19 cellular contexts compared by ENCODE assay signal in the genomic region with DNA sequence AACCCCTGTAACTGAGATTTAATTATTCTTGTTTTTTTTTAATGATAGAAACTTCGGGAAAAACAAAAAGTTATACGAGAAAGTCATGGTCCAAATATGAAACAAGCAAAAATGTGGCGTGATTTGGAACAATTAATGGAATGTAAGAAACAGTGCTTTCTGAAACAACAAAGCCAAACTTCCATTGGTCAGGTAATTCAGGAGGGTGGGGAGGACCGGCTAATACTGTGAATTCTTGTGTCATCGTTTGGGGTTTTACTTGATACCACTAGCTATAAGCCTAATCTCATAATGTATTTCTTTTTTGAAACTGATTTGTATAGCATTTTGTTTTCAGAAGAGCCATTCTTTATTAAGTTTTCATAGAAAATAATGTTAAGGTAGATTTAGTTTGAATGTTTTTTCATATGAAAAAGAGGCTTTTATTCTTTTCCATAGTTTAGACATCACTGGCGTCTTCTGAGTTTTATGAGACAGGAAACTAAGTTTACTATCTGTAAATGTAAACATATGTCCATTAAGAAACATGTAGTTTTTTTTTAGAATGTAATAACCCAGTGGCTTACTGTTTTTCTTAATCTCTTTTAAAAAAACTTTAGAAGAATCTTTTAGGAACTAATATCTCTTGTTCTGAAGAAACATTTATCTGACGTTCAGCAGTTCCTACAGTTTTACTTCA.
DNase-seq lines count a peak whose midpoint lies in the region; ATAC-seq, FAIRE-seq and TF ChIP-seq lines count a peak whose summit lies in the region.
"Had no signal": no experiment of that assay in that cellular context is flagged by ENCODE, and none has a peak within 500 bp of the region (broad histone marks: within the 10 kb centered on the region; RNA-seq: fewer than 3 reads in every experiment).

No MANE protein-coding gene starts in this region.

- WGBS in mammary epithelial cell (ENCODE audit: low coverage, missing lambda C conversion rate) = 87% methylated on average over 7 of the region's 7 CpGs
- 91% methylated on average over 7 of the region's 7 CpGs for WGBS in GM12878 (ENCODE audit: insufficient coverage, insufficient replicate concordance, low lambda C conversion rate, missing lambda C conversion rate)
- WGBS in mesenchymal stem cell = 92% methylated on average over 3 of the region's 7 CpGs

- peaks cover under 1% of the 10 kb centered on the region for H3K9me3 ChIP-seq in mammary epithelial cell (replicated peaks; ENCODE audit: insufficient read depth, low read length)
- no peaks in the 10 kb centered on the region for H3K9me3 ChIP-seq in breast epithelium
- H3K9me3 ChIP-seq in GM12878 (replicated peaks; ENCODE audit: control insufficient read depth, insufficient read depth, low read length) = no peaks in the 10 kb centered on the region
- peaks cover 5% of the 10 kb centered on the region for H3K9me3 ChIP-seq in mesenchymal stem cell (ENCODE audit: control insufficient read depth, low read length)

- H3K14ac ChIP-seq in mesenchymal stem cell (ENCODE audit: low read length in 2 of 2) = no peak overlapping the region

- no peaks in the 10 kb centered on the region for H3K36me3 ChIP-seq in mammary epithelial cell (ENCODE audit: insufficient read depth, low read length)
- H3K36me3 ChIP-seq in breast epithelium = no peaks in the 10 kb centered on the region
- no peaks in the 10 kb centered on the region for H3K36me3 ChIP-seq in GM12878 (ENCODE audit: control insufficient read depth in 2 of 2, insufficient read depth in 2 of 2, low read length in 1 of 2)
- H3K36me3 ChIP-seq in mesenchymal stem cell (ENCODE audit: control insufficient read depth in 1 of 2, insufficient read depth in 2 of 2, low read depth in 1 of 2, low read length in 2 of 2) = peaks cover 12 to 15% of the 10 kb centered on the region in 2 experiments

- no peak overlapping the region for H2BK12ac ChIP-seq in mesenchymal stem cell (ENCODE audit: low read length in 2 of 2)

- in situ Hi-C loops in mammary epithelial cell (cut with MboI; ENCODE audit: low sequenced_read_pairs in 2 of 2) (no loop called here), GM12878 (cut with MboI) (no loop called here)

- no peak overlapping the region for H2BK15ac ChIP-seq in mesenchymal stem cell (ENCODE audit: low read depth, poor library complexity, severe bottlenecking)

- DNase-seq in mammary epithelial cell (no peak), breast epithelium (ENCODE audit: low spot score in 2 of 2) (no peak), GM12878 (ENCODE audit: low read depth, low spot score) (no peak), mesenchymal stem cell (peak; percentile 36), Right ventricle myocardium superior (no peak), HuH-7 (ENCODE audit: low spot score) (no peak)
- no peak for DNase-seq in stimulated activated naive CD8-positive, alpha-beta T cell treated with anti-CD3 and anti-CD28 coated beads, Interleukin-15, Interleukin-2, amounts not matched to agents 100 U/mL and 50 U/mL, for 24 hours
- DNase-seq: AML-193; C1 segment of cervical spinal cord; Calu3; CD8-positive, alpha-beta T cell; Kasumi-1; NCI-H1417; NCI-H187; NCI-H446 treated with DMSO at 0.1 percent for 48 hours; NCI-H526 treated with DMSO at 0.1 percent for 48 hours; SHP77 had no signal

- H4K20me1 ChIP-seq in mammary epithelial cell (ENCODE audit: insufficient read depth, low read length) (no peaks in the 10 kb centered on the region), GM12878 (ENCODE audit: control insufficient read depth, insufficient read depth) (no peaks in the 10 kb centered on the region)

- H3K18ac ChIP-seq in mesenchymal stem cell (ENCODE audit: low read depth in 1 of 2, low read length in 2 of 2) = no peak overlapping the region

- H2BK5ac ChIP-seq in mesenchymal stem cell (ENCODE audit: low read depth, low read length, poor library complexity, severe bottlenecking) = no peak overlapping the region

- TF ChIP-seq POLR2A in breast epithelium (IDR thresholded peaks at IDR 0.05) (no peak), GM12878 (IDR thresholded peaks at IDR 0.05; ENCODE audit: low read depth, low read length) (no peak)

- CTCF ChIA-PET in mammary epithelial cell (lab: Charles Lee; ENCODE audit: low non-redundant PET) = no interaction called here
- CTCF ChIA-PET in GM12878 (lab: Yijun Ruan, JAX) = no interaction called here

- H2AK5ac ChIP-seq in mesenchymal stem cell (ENCODE audit: low read length, severe bottlenecking) = no peak overlapping the region

- H3K27me3 ChIP-seq in mammary epithelial cell (ENCODE audit: insufficient read depth, low read length) (no peaks in the 10 kb centered on the region), breast epithelium (no peaks in the 10 kb centered on the region), GM12878 (replicated peaks in 1 of 2; ENCODE audit: control insufficient read depth in 2 of 2, insufficient read depth in 2 of 2, low read length in 1 of 2) (no peaks in the 10 kb centered on the region), mesenchymal stem cell (ENCODE audit: control insufficient read depth in 1 of 2, insufficient read depth in 1 of 2, low read length in 2 of 2) (no peaks in the 10 kb centered on the region)

- BruUV-seq in mammary epithelial cell (replicated peaks; lab: Mats Ljungman, UMichigan) (TSS peak; percentile 39), GM12878 (replicated peaks; lab: Mats Ljungman, UMichigan) (no TSS peak)

- H3K27ac ChIP-seq in mammary epithelial cell (ENCODE audit: insufficient read depth, low read depth, low read length) (no peak overlapping the region), breast epithelium (no peak overlapping the region), GM12878 (ENCODE audit: control insufficient read depth, insufficient read depth) (no peak overlapping the region), mesenchymal stem cell (ENCODE audit: low read length, poor library complexity, severe bottlenecking) (no peak overlapping the region)
- H3K27ac ChIP-seq: 22Rv1 had no signal

- H3K4ac ChIP-seq in mesenchymal stem cell (ENCODE audit: low read depth in 1 of 2, low read length in 2 of 2) = no peak overlapping the region

- H3K4me2 ChIP-seq in mammary epithelial cell (ENCODE audit: insufficient read depth, low read depth, low read length) (no peak overlapping the region), GM12878 (ENCODE audit: control insufficient read depth, insufficient read depth) (no peak overlapping the region), mesenchymal stem cell (ENCODE audit: low read length, poor library complexity, severe bottlenecking) (no peak overlapping the region)

- dilution Hi-C loops in mammary epithelial cell (cut with HindIII; ENCODE audit: low sequenced_read_pairs) = no loop called here

- no peak overlapping the region for H4K8ac ChIP-seq in mesenchymal stem cell (ENCODE audit: low read length)

- peaks cover 2% of the 10 kb centered on the region for H3K79me1 ChIP-seq in mesenchymal stem cell (replicated peaks; ENCODE audit: low read length, poor library complexity, severe bottlenecking)

- intact Hi-C loops in mammary epithelial cell (cut with micrococcal nuclease) = no loop called here
- intact Hi-C loops in breast epithelium (cut with DNase I; ENCODE audit: low total_unique reads) = no loop called here
- intact Hi-C loops in GM12878 (cut with micrococcal nuclease; ENCODE audit: unreplicated experiment) = no loop called here
- intact Hi-C loops in Right ventricle myocardium superior (cut with DNase I) = no loop called here

- H3K4me1 ChIP-seq in mammary epithelial cell (ENCODE audit: insufficient read depth, low read length) = peaks cover 2% of the 10 kb centered on the region
- H3K4me1 ChIP-seq in breast epithelium = no peaks in the 10 kb centered on the region
- H3K4me1 ChIP-seq in GM12878 (ENCODE audit: control insufficient read depth, insufficient read depth, low read length) = no peaks in the 10 kb centered on the region
- H3K4me1 ChIP-seq in mesenchymal stem cell (ENCODE audit: control insufficient read depth, insufficient read depth, low read depth, low read length) = no peaks in the 10 kb centered on the region

- no peak overlapping the region for H3K23ac ChIP-seq in mesenchymal stem cell (ENCODE audit: low read length in 2 of 2)

- no peak for TF ChIP-seq EP300 in GM12878 (IDR thresholded peaks at IDR 0.05; ENCODE audit: borderline replicate concordance in 1 of 2, control insufficient read depth in 1 of 2, low read depth in 2 of 2, low read length in 2 of 2)

- H2BK120ac ChIP-seq in mesenchymal stem cell (ENCODE audit: low read depth, low read length) = no peak overlapping the region

- FAIRE-seq in GM12878 (lab: Jason Lieb, UNC) = peak; percentile 47

- H3K4me3 ChIP-seq in mammary epithelial cell (replicated peaks in 1 of 3; ENCODE audit: insufficient read depth in 1 of 3, low read depth in 2 of 3, low read length in 3 of 3) (no peak overlapping the region), breast epithelium (no peak overlapping the region), GM12878 (no peak overlapping the region), mesenchymal stem cell (ENCODE audit: insufficient read depth in 1 of 2, low read depth in 1 of 2, low read length in 2 of 2) (no peak overlapping the region)

- no peak for TF ChIP-seq RAD21 in GM12878 (IDR thresholded peaks at IDR 0.05; ENCODE audit: insufficient read depth, low read depth, low read length)

- ATAC-seq in GM12878 (no peak), Right ventricle myocardium superior (ENCODE audit: poor library complexity) (no peak), HG03378 (IDR thresholded peaks at IDR 0.05; ENCODE audit: unreplicated experiment) (no peak)
- ATAC-seq in stimulated activated naive CD8-positive, alpha-beta T cell treated with anti-CD3 and anti-CD28 coated beads, Interleukin-15, Interleukin-2, amounts not matched to agents 100 U/mL and 50 U/mL, for 24 hours = no peak
- ATAC-seq: CD8-positive, alpha-beta T cell had no signal

- TF ChIP-seq CTCF in mammary epithelial cell (conservative IDR thresholded peaks at IDR 0.05 in 1 of 2, IDR thresholded peaks at IDR 0.05 in 1 of 2; ENCODE audit: extremely low read depth in 1 of 2, insufficient read depth in 1 of 2, low read depth in 1 of 2, low read length in 2 of 2) = no peak
- no peak for TF ChIP-seq CTCF in breast epithelium (IDR thresholded peaks at IDR 0.05)
- no peak for TF ChIP-seq CTCF in GM12878 (IDR thresholded peaks at IDR 0.05 in 2 of 3, conservative IDR thresholded peaks at IDR 0.05 in 1 of 3; ENCODE audit: control insufficient read depth in 2 of 3, extremely low read depth in 1 of 3, insufficient read depth in 1 of 3, low read depth in 3 of 3, low read length in 3 of 3)

- SMC1A ChIA-PET in GM12878 (lab: Charles Lee; ENCODE audit: uncharacterized antibody, unreplicated experiment) = no interaction called here

- H2AFZ ChIP-seq in mammary epithelial cell (ENCODE audit: low read depth, low read length) (no peak overlapping the region), GM12878 (ENCODE audit: control insufficient read depth, low read depth, low read length) (no peak overlapping the region), mesenchymal stem cell (ENCODE audit: low read depth, low read length) (no peak overlapping the region)

- H3K9ac ChIP-seq in mammary epithelial cell (ENCODE audit: insufficient read depth, low read length) (no peak overlapping the region), GM12878 (ENCODE audit: control insufficient read depth, insufficient read depth, low read length) (no peak overlapping the region), mesenchymal stem cell (ENCODE audit: low read length) (no peak overlapping the region)

- POLR2A ChIA-PET in GM12878 (lab: Charles Lee) = no interaction called here

- H4K91ac ChIP-seq in mesenchymal stem cell (ENCODE audit: low read length) = no peak overlapping the region

- H3K79me2 ChIP-seq in mammary epithelial cell (ENCODE audit: insufficient read depth, low read length) = no peaks in the 10 kb centered on the region
- H3K79me2 ChIP-seq in GM12878 (ENCODE audit: control insufficient read depth, insufficient read depth, low read length) = no peaks in the 10 kb centered on the region

- RAD21 ChIA-PET in GM12878 (lab: Charles Lee; ENCODE audit: unreplicated experiment) = no interaction called here
